8 cellular contexts compared by ENCODE assay signal in the genomic region with DNA sequence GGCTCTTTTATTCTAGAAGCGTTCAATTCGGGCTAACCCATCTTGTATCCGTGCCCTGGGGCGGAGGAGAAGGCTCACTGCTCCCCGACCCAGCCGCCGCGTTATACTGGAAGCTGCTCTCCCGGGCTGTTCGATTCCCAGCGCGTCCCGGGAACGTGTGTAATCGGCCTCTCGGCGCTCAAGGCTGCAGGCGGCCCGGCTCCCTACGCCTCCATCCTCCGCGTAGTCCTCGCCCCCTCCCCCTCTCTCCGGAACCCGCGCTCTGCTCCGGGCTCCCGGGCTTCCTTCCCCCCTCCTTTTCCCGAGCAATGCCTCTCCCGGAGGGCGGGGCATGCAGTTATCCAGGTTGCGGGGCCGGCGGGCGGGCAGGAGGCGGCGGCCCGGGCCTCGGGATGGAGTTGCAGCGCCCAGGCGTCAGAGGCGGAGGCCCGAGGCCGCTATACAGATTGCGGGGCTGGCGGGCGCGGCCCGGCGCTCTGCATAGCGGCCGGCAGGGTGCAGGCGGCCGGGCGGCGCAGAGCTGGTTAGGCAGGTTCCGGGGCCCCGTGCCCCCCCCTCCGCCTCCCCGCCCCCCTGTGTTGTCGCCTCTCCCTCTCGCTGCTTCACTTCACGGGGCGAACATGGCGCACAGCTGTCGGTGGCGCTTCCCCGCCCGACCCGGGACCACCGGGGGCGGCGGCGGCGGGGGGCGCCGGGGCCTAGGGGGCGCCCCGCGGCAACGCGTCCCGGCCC. TPM values are rescaled to one million over a fixed set of nuclear protein-coding genes. Genes with fewer than 3 reads are reported as not detected.
DNase-seq lines count a peak whose midpoint lies in the region; ATAC-seq, FAIRE-seq and TF ChIP-seq lines count a peak whose summit lies in the region.

A gene (plus strand): TSS at position 600 of the 732 bp plus-strand sequence. CDS start 21 bp downstream, at position 621.

- H3K9ac ChIP-seq in keratinocyte (ENCODE audit: control insufficient read depth, extremely low read depth, insufficient read depth, low read length): peak within 1 kb of the TSS; percentile 81

- no peaks in the 10 kb centered on the region for H3K36me3 ChIP-seq in keratinocyte (ENCODE audit: control insufficient read depth in 2 of 2, extremely low read depth in 1 of 2, insufficient read depth in 2 of 2, low read length in 2 of 2)

- dilution Hi-C loops in keratinocyte (cut with MboI; ENCODE audit: extremely low pct_ligation_motif_present, low sequenced_read_pairs): no loop called here

- TF ChIP-seq CTCF in keratinocyte (optimal IDR thresholded peaks at IDR 0.05 in 1 of 3, IDR thresholded peaks at IDR 0.05 in 1 of 3, conservative IDR thresholded peaks at IDR 0.05 in 1 of 3; ENCODE audit: extremely low read depth in 1 of 3, insufficient read depth in 2 of 3, low read length in 3 of 3): no peak

- FAIRE-seq in keratinocyte (lab: Jason Lieb, UNC): no peak

- H3K27me3 ChIP-seq in keratinocyte (ENCODE audit: control insufficient read depth, extremely low read depth, insufficient read depth, low read length): no peaks in the 10 kb centered on the region

- peak within 1 kb of the TSS; percentile 87 to 94 (median 89) for H3K4me3 ChIP-seq in keratinocyte (ENCODE audit: control insufficient read depth in 2 of 3, extremely low read depth in 1 of 3, insufficient read depth in 2 of 3, low read depth in 1 of 3, low read length in 3 of 3)

- H3K27ac ChIP-seq in keratinocyte (ENCODE audit: control insufficient read depth, insufficient read depth, low read length): peak within 1 kb of the TSS; percentile 69

- no peaks in the 10 kb centered on the region for H3K9me1 ChIP-seq in keratinocyte (ENCODE audit: control insufficient read depth, extremely low read depth, insufficient read depth, low read length)

- ATAC-seq in GM19035 (IDR thresholded peaks at IDR 0.05; ENCODE audit: unreplicated experiment) (peak; percentile 65), HG03354 (IDR thresholded peaks at IDR 0.05; ENCODE audit: poor library complexity, severe bottlenecking, unreplicated experiment) (peak; percentile 57)
- peak; percentile 61 to 70 for ATAC-seq in activated CD4-positive, CD25-positive, alpha-beta regulatory T cell treated with anti-CD3 and anti-CD28 coated beads, Interleukin-2, amount 50 U/mL, for 24 hours

- peak within 1 kb of the TSS; percentile 95 for H3K4me2 ChIP-seq in keratinocyte (ENCODE audit: control insufficient read depth, extremely low read depth, insufficient read depth, low read depth, low read length)

- H3K79me2 ChIP-seq in keratinocyte (ENCODE audit: control insufficient read depth, insufficient read depth, low read length): peaks cover 45% of the 10 kb centered on the region

- H3K4me1 ChIP-seq in keratinocyte (ENCODE audit: control insufficient read depth, extremely low read depth, insufficient read depth, low read length): peaks cover 20% of the 10 kb centered on the region

- DNase-seq in AG08396 (ENCODE audit: low spot score): peak; percentile 96
- DNase-seq in NCI-H446 treated with DMSO at 0.1 percent for 48 hours (lab: John Stamatoyannopoulos, UW): peak; percentile 97
- DNase-seq in cerebellar cortex (ENCODE audit: low spot score): peak; percentile 97
- DNase-seq in keratinocyte (ENCODE audit: low read depth, low spot score): peak; percentile 50
- peak; percentile 88 to 95 (median 93) for DNase-seq in stimulated activated CD4-positive, alpha-beta T cell treated with anti-CD3 and anti-CD28 coated beads, Interleukin-12 subunit alpha, Interleukin-12 subunit beta, amount 100 ng/mL, for 48 hours (ENCODE audit: low read depth in 2 of 3, low spot score in 1 of 3)

- peaks cover 10% of the 10 kb centered on the region for H4K20me1 ChIP-seq in keratinocyte (ENCODE audit: control insufficient read depth, extremely low read depth, insufficient read depth, low read length)

- no peaks in the 10 kb centered on the region for H3K9me3 ChIP-seq in keratinocyte (ENCODE audit: control insufficient read depth, low read depth, low read length)

- peak within 1 kb of the TSS; percentile 92 for H2AFZ ChIP-seq in keratinocyte (ENCODE audit: control insufficient read depth, low read length)

RNA-seq across cellular contexts. Expression of the gene that starts here (rescaled TPM):
- 7.6 to 14.5 TPM (median 11.7 TPM) in 3 replicates for polyA plus RNA-seq in keratinocyte
- polyA plus RNA-seq in keratinocyte (2011; ENCODE audit: low read depth): 11.5 TPM
- 7.6 and 9.6 TPM in 2 replicates for polyA plus RNA-seq in keratinocyte (2011; cell fraction: cytosol; rRNA removed)
- polyA plus RNA-seq in keratinocyte (2011; cell fraction: nucleus; rRNA removed): 48.5 and 50.1 TPM in 2 replicates
- polyA plus RNA-seq in keratinocyte (2012; ENCODE audit: low replicate concordance): 10.6 and 13.2 TPM in 2 replicates
- polyA minus RNA-seq in keratinocyte: 30.1 to 66.2 TPM (median 64.3 TPM) in 3 replicates
- polyA minus RNA-seq in keratinocyte (2011; cell fraction: cytosol; rRNA and poly(A)+ RNA removed): 17.8 TPM
- 60.8 and 105 TPM in 2 replicates for polyA minus RNA-seq in keratinocyte (2011; cell fraction: nucleus; rRNA and poly(A)+ RNA removed)

Comparison
In these comparisons a context has a peak if more than half of its experiments do, and no peak if none do; other contexts are left out.
1. Peak in every context shown above with its lines: DNase-seq, ATAC-seq, H3K4me3 ChIP-seq and H3K27ac ChIP-seq.